Comparison of ENCODE assay signal across 28 cellular contexts in the genomic region with DNA sequence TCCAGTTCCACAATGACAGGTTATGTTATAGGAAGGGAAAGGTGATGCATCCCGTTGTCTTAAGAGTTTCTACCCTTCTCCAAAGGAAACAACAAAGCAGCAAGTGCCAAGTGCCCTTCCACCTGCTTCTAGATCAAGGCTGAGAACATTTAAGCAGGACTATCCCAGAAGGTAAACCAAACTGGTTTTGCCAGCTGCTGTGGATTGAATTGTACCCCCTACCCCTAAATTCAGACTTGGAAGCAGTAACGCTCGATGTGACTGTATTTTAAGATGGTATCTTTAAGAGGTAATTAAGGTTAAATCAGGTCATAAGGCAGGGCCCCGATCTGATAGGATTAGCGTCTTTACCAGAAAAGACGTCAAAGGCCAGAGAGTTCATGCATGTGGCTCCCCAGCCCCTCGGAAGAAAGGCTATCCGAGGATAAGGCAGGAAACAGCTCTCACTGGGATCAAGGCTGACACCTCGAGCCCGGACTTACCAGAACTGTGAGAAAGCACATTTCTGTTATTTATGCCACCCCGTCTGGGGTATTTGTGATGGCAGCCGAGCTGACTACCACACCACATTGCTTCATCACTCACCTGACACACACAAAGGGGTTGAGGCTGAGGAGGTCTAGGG.
"Had no signal": no experiment of that assay in that cellular context is flagged by ENCODE, and none has a peak within 500 bp of the region (broad histone marks: within the 10 kb centered on the region; RNA-seq: fewer than 3 reads in every experiment).

No MANE protein-coding gene starts in this region.

- H3K27ac ChIP-seq: body of pancreas, esophagus squamous epithelium, gastroesophageal sphincter, heart right ventricle had no signal

- H3K27ac Mint-ChIP-seq: activated CD4-positive, alpha-beta memory T cell treated with anti-CD3 and anti-CD28 coated beads, Interleukin-2, amount 10 ng/mL, durations not matched to agents 7 days and 5 days; activated CD4-positive, alpha-beta T cell treated with anti-CD3 and anti-CD28 coated beads, Interleukin-2, amount 10 ng/mL, durations not matched to agents 7 days and 5 days; activated naive CD4-positive, alpha-beta T cell treated with anti-CD3 and anti-CD28 coated beads, Interleukin-2, amount 10 ng/mL, durations not matched to agents 7 days and 5 days; activated naive CD4-positive, alpha-beta T cell treated with anti-CD3 and anti-CD28 coated beads, Interleukin-2, amount 50 U/mL, for 72 hours; activated T-cell treated with anti-CD3 and anti-CD28 coated beads, Interleukin-2, amount 50 U/mL, for 24 hours; activated T-cell treated with anti-CD3 and anti-CD28 coated beads, Interleukin-2, amount 50 U/mL, for 72 hours; effector memory CD8-positive, alpha-beta T cell had no signal

- H3K27me3 Mint-ChIP-seq: activated CD4-positive, alpha-beta T cell treated with anti-CD3 and anti-CD28 coated beads, Interleukin-2, amount 10 ng/mL, durations not matched to agents 7 days and 5 days had no signal

- H3K4me1 ChIP-seq: gastroesophageal sphincter, heart right ventricle had no signal

- H3K4me1 Mint-ChIP-seq: activated CD4-positive, alpha-beta T cell treated with anti-CD3 and anti-CD28 coated beads, Interleukin-2, amount 10 ng/mL, durations not matched to agents 7 days and 5 days; activated naive CD4-positive, alpha-beta T cell treated with anti-CD3 and anti-CD28 coated beads, Interleukin-2, amount 10 ng/mL, durations not matched to agents 7 days and 5 days had no signal

- H3K9me3 ChIP-seq: body of pancreas, esophagus squamous epithelium had no signal

- H3K27me3 ChIP-seq: body of pancreas, gastroesophageal sphincter had no signal

- H3K9me3 Mint-ChIP-seq: activated CD4-positive, alpha-beta memory T cell treated with anti-CD3 and anti-CD28 coated beads, Interleukin-2, amount 10 ng/mL, durations not matched to agents 7 days and 5 days; activated CD4-positive, alpha-beta T cell treated with anti-CD3 and anti-CD28 coated beads, Interleukin-2, amount 10 ng/mL, durations not matched to agents 7 days and 5 days; activated naive CD4-positive, alpha-beta T cell treated with anti-CD3 and anti-CD28 coated beads, Interleukin-2, amount 10 ng/mL, durations not matched to agents 7 days and 5 days; activated naive CD4-positive, alpha-beta T cell treated with anti-CD3 and anti-CD28 coated beads, Interleukin-2, amount 50 U/mL, for 72 hours; activated T-cell treated with anti-CD3 and anti-CD28 coated beads, Interleukin-2, amount 50 U/mL, for 24 hours; activated T-cell treated with anti-CD3 and anti-CD28 coated beads, Interleukin-2, amount 50 U/mL, for 72 hours; effector memory CD8-positive, alpha-beta T cell had no signal

- H3K4me3 ChIP-seq: body of pancreas, esophagus squamous epithelium, gastroesophageal sphincter, heart right ventricle had no signal

- H3K4me3 Mint-ChIP-seq: activated CD4-positive, alpha-beta memory T cell treated with anti-CD3 and anti-CD28 coated beads, Interleukin-2, amount 10 ng/mL, durations not matched to agents 7 days and 5 days; activated CD4-positive, alpha-beta T cell treated with anti-CD3 and anti-CD28 coated beads, Interleukin-2, amount 10 ng/mL, durations not matched to agents 7 days and 5 days; activated naive CD4-positive, alpha-beta T cell treated with anti-CD3 and anti-CD28 coated beads, Interleukin-2, amount 10 ng/mL, durations not matched to agents 7 days and 5 days; activated T-cell treated with anti-CD3 and anti-CD28 coated beads, Interleukin-2, amount 50 U/mL, for 24 hours; activated T-cell treated with anti-CD3 and anti-CD28 coated beads, Interleukin-2, amount 50 U/mL, for 72 hours; effector memory CD8-positive, alpha-beta T cell; WTC11 had no signal

- H3K36me3 Mint-ChIP-seq: activated naive CD4-positive, alpha-beta T cell treated with anti-CD3 and anti-CD28 coated beads, Interleukin-2, amount 10 ng/mL, durations not matched to agents 7 days and 5 days; activated naive CD4-positive, alpha-beta T cell treated with anti-CD3 and anti-CD28 coated beads, Interleukin-2, amount 50 U/mL, for 72 hours had no signal

- ATAC-seq: activated naive CD4-positive, alpha-beta T cell treated with anti-CD3 and anti-CD28 coated beads, Interleukin-2, amount 50 U/mL, for 72 hours; activated T-cell treated with anti-CD3 and anti-CD28 coated beads, Interleukin-2, amount 50 U/mL, for 72 hours; body of pancreas; effector memory CD8-positive, alpha-beta T cell; gastroesophageal sphincter; heart right ventricle; WTC11 had no signal

- H3K36me3 ChIP-seq: esophagus squamous epithelium, gastroesophageal sphincter, heart right ventricle had no signal

- DNase-seq: activated CD4-positive, alpha-beta memory T cell treated with anti-CD3 and anti-CD28 coated beads, Interleukin-2, amount 10 ng/mL, durations not matched to agents 7 days and 5 days; activated CD4-positive, alpha-beta T cell treated with anti-CD3 and anti-CD28 coated beads for 1 hour; activated CD4-positive, alpha-beta T cell treated with anti-CD3 and anti-CD28 coated beads for 4 hours; activated CD4-positive, alpha-beta T cell treated with anti-CD3 and anti-CD28 coated beads, Interleukin-2, amount 10 ng/mL, durations not matched to agents 7 days and 5 days; activated CD4-positive, alpha-beta T cell treated with anti-CD3 and anti-CD28 coated beads, Interleukin-2, amount 50 U/mL, for 4 hours; activated CD8-positive, alpha-beta memory T cell treated with anti-CD3 and anti-CD28 coated beads, Interleukin-2, amount 50 U/mL, for 48 hours; activated gamma-delta T cell; activated naive CD4-positive, alpha-beta T cell; activated naive CD4-positive, alpha-beta T cell treated with anti-CD3 and anti-CD28 coated beads, Interleukin-2, amount 10 ng/mL, durations not matched to agents 7 days and 5 days; activated T-cell treated with anti-CD3 and anti-CD28 coated beads for 4 hours; activated T-cell treated with anti-CD3 and anti-CD28 coated beads, Interleukin-2, amount 50 U/mL, for 24 hours; activated T-cell treated with anti-CD3 and anti-CD28 coated beads, Interleukin-2, amount 50 U/mL, for 72 hours; amygdala; aorta; body of pancreas; caudate nucleus; cortex of kidney; dermis blood vessel endothelial cell; effector CD4-positive, alpha-beta T cell; effector memory CD8-positive, alpha-beta T cell; erythroblast; esophagus squamous epithelium; foreskin melanocyte; heart right ventricle; T-helper 2 cell had no signal
